1 cellular context compared by ENCODE assay signal in the genomic region with DNA sequence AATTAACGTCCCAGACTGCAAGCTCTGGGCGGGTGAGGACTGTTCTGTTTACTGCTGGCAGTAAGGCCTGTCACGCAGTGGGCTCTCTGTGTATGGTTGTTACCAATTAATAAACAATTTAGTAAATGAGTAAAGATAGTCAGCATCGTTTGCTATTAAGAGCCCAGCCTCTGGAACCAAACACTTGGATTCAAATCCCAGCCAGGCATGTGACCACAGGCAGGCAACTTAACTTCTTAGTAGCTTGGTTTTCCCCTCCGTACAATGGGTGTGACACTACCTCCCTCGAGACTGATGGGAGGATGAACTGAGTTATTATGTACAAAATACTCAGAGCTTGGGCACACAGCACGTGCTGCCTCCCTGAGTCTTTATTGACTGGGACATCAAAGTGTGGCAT.
TF ChIP-seq lines count a peak whose summit lies in the region.

No MANE protein-coding gene starts in this region.

TF ChIP-seq in H1, 55 proteins besides CTCF, POLR2A, EP300 and RAD21:
- TF ChIP-seq, protein P1, sequence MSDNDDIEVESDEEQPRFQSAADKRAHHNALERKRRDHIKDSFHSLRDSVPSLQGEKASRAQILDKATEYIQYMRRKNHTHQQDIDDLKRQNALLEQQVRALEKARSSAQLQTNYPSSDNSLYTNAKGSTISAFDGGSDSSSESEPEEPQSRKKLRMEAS (IDR thresholded peaks at IDR 0.05): no peak
- TF ChIP-seq NANOG (IDR thresholded peaks at IDR 0.05; ENCODE audit: insufficient read depth, low read depth, low read length, poor library complexity, severe bottlenecking) (no peak), JUND (IDR thresholded peaks at IDR 0.05; ENCODE audit: low read length) (no peak), CEBPB (IDR thresholded peaks at IDR 0.05; ENCODE audit: low read depth, low read length) (no peak), TBP (IDR thresholded peaks at IDR 0.05; ENCODE audit: low read depth, low read length) (no peak), BCL11A (IDR thresholded peaks at IDR 0.05; ENCODE audit: low read depth in 2 of 2, low read length in 2 of 2) (no peak), BACH1 (IDR thresholded peaks at IDR 0.05; ENCODE audit: low read length) (no peak), ASH2L (IDR thresholded peaks at IDR 0.05; ENCODE audit: low read length) (no peak), KDM1A (IDR thresholded peaks at IDR 0.05; ENCODE audit: borderline replicate concordance, low read length) (no peak), TCF12 (IDR thresholded peaks at IDR 0.05; ENCODE audit: low read depth, low read length) (no peak), RXRA (IDR thresholded peaks at IDR 0.05; ENCODE audit: insufficient read depth, low read depth, low read length) (no peak), RFX5 (IDR thresholded peaks at IDR 0.05; ENCODE audit: borderline replicate concordance, low read depth, low read length) (no peak), SUZ12 (IDR thresholded peaks at IDR 0.05; ENCODE audit: low read length) (no peak), SP1 (IDR thresholded peaks at IDR 0.05; ENCODE audit: low read depth, low read length) (no peak), SIX5 (IDR thresholded peaks at IDR 0.05; ENCODE audit: low read depth, low read length) (no peak), TAF7 (optimal IDR thresholded peaks at IDR 0.05; ENCODE audit: borderline replicate concordance, low read depth, low read length) (no peak)
- TF ChIP-seq, protein P2, sequence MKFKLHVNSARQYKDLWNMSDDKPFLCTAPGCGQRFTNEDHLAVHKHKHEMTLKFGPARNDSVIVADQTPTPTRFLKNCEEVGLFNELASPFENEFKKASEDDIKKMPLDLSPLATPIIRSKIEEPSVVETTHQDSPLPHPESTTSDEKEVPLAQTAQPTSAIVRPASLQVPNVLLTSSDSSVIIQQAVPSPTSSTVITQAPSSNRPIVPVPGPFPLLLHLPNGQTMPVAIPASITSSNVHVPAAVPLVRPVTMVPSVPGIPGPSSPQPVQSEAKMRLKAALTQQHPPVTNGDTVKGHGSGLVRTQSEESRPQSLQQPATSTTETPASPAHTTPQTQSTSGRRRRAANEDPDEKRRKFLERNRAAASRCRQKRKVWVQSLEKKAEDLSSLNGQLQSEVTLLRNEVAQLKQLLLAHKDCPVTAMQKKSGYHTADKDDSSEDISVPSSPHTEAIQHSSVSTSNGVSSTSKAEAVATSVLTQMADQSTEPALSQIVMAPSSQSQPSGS (IDR thresholded peaks at IDR 0.05; ENCODE audit: low read length): no peak
